ENCODE assay signal across 23 cellular contexts in genomic region chr1:247189981-247190798, GRCh38. TPM values are rescaled to one million over a fixed set of nuclear protein-coding genes. Genes with fewer than 3 reads are reported as not detected.
DNase-seq lines count a peak whose midpoint lies in the region; ATAC-seq, FAIRE-seq and TF ChIP-seq lines count a peak whose summit lies in the region.
"Had no signal": no experiment of that assay in that cellular context is flagged by ENCODE, and none has a peak within 500 bp of the region (broad histone marks: within the 10 kb centered on the region; RNA-seq: fewer than 3 reads in every experiment).

No MANE protein-coding gene starts in this region.

- H3K9me3 ChIP-seq in HepG2 (ENCODE audit: low read length) (peaks cover 44% of the 10 kb centered on the region), right lobe of liver (peaks cover 2 to 47% (median 13%) of the 10 kb centered on the region in 4 donors), PC-3 (ENCODE audit: low read length) (peaks cover 64% of the 10 kb centered on the region), H1 (ENCODE audit: insufficient read depth in 2 of 2, low read depth in 1 of 2, low read length in 1 of 2) (peaks cover 22 to 26% of the 10 kb centered on the region in 2 experiments)

- TF ChIP-seq CTCF in HepG2 (CRISPR knock-in tag; IDR thresholded peaks at IDR 0.05) = no peak
- TF ChIP-seq CTCF in right lobe of liver (IDR thresholded peaks at IDR 0.05) = no peak
- TF ChIP-seq CTCF in PC-3 (conservative IDR thresholded peaks at IDR 0.05; ENCODE audit: low read depth, low read length) = no peak
- no peak for TF ChIP-seq CTCF in H1 (IDR thresholded peaks at IDR 0.05; ENCODE audit: control extremely low read depth in 1 of 3, insufficient read depth in 1 of 3, low read depth in 1 of 3, low read length in 3 of 3)

- intact Hi-C loops in HepG2 (cut with micrococcal nuclease; ENCODE audit: unreplicated experiment) = no loop called here
- intact Hi-C loops in right lobe of liver (cut with DNase I) = no loop called here
- intact Hi-C loops in PC-3 (cut with micrococcal nuclease) = no loop called here

- no peak for DNase-seq in HepG2 (ENCODE audit: low spot score)
- no peak for DNase-seq in right lobe of liver
- DNase-seq in PC-3 = no peak
- DNase-seq in H1 (ENCODE audit: low read depth in 1 of 2, low spot score in 2 of 2) = no peak
- DNase-seq in activated T-cell treated with anti-CD3 and anti-CD28 coated beads, Interleukin-2, amount 50 U/mL, for 48 hours = no peak
- no peak for DNase-seq in Ammon's horn (ENCODE audit: low spot score)
- DNase-seq in NCI-H2227 treated with DMSO at 0.1 percent for 48 hours (lab: John Stamatoyannopoulos, UW) = no peak
- DNase-seq: 8988T; CD8-positive, alpha-beta T cell; DMS79; GM23248; HCEC 1CT; Kasumi-1; NCI-H1092 treated with DMSO at 0.1 percent for 48 hours; NCI-H146; NCI-H2029 treated with DMSO at 0.1 percent for 48 hours; NCI-H2171 treated with DMSO at 0.1 percent for 48 hours; NCI-H446 treated with DMSO at 0.1 percent for 48 hours; RPMI8226; SHP77 treated with DMSO at 0.1 percent for 48 hours; T-helper 1 cell had no signal

- no peak overlapping the region for H3K4me3 ChIP-seq in HepG2 (replicated peaks in 1 of 3; ENCODE audit: insufficient read depth in 1 of 3, low read depth in 2 of 3, low read length in 3 of 3)
- no peak overlapping the region for H3K4me3 ChIP-seq in right lobe of liver
- H3K4me3 ChIP-seq in PC-3 (ENCODE audit: low read length) = no peak overlapping the region; the same call in 1 of the 2 replicates
- H3K4me3 ChIP-seq in H1 (ENCODE audit: extremely low read depth in 1 of 4, insufficient read depth in 2 of 4, low read depth in 3 of 4, low read length in 4 of 4) = no peak overlapping the region
- H3K4me3 ChIP-seq: GM23248 had no signal

- H3K56ac ChIP-seq in H1 (replicated peaks; ENCODE audit: insufficient read length, low read depth, low read length) = no peak overlapping the region

- H3K79me1 ChIP-seq in H1 (ENCODE audit: low read depth, low read length) = no peaks in the 10 kb centered on the region

- H2BK5ac ChIP-seq in H1 (ENCODE audit: low read depth, low read length) = no peak overlapping the region

- FAIRE-seq in HepG2 (lab: Jason Lieb, UNC) (no peak), H1 (lab: Jason Lieb, UNC) (no peak)

- no peak overlapping the region for H2BK15ac ChIP-seq in H1 (ENCODE audit: low read length)

- H3K14ac ChIP-seq in H1 (ENCODE audit: insufficient read length) = no peak overlapping the region

- no peak overlapping the region for H2BK120ac ChIP-seq in H1 (replicated peaks; ENCODE audit: low read depth, low read length)

- H3K9ac ChIP-seq in HepG2 (ENCODE audit: insufficient read depth, low read depth, low read length) (no peak overlapping the region), PC-3 (ENCODE audit: low read length) (no peak overlapping the region), H1 (replicated peaks in 1 of 4; ENCODE audit: extremely low read depth in 1 of 4, low read depth in 3 of 4, low read length in 3 of 4) (no peak overlapping the region)
- H3K9ac ChIP-seq: BLaER1 treated with 17β-estradiol and CSF1 and Interleukin-3, amounts not matched to agents 10 nM and 100 nM; GM23248 had no signal

- H2BK20ac ChIP-seq in H1 (ENCODE audit: low read length) = no peak overlapping the region

- H2BK12ac ChIP-seq in H1 (ENCODE audit: low read depth, low read length) = no peak overlapping the region

- 91% methylated on average over 2 of the region's 2 CpGs for WGBS in HepG2 (ENCODE audit: low lambda C conversion rate)
- WGBS in right lobe of liver (ENCODE audit: insufficient coverage, low coverage, low lambda C conversion rate, missing lambda C conversion rate) = 100% methylated on average over 2 of the region's 2 CpGs
- 74% methylated on average over 2 of the region's 2 CpGs; no CpG with 5 or more reads in 1 of the 2 experiments for WGBS in H1 (ENCODE audit: extremely low coverage in 1 of 2, insufficient coverage in 1 of 2, insufficient read length in 1 of 2, insufficient replicate concordance in 2 of 2, low coverage in 1 of 2, low lambda C conversion rate in 2 of 2, missing lambda C conversion rate in 1 of 2), 2 experiments

- BruUV-seq in HepG2 (replicated peaks; lab: Mats Ljungman, UMichigan) (TSS peak; percentile 80), PC-3 (replicated peaks; lab: Mats Ljungman, UMichigan) (TSS peak; percentile 68)

- in situ Hi-C loops in HepG2 (cut with HindIII; ENCODE audit: extremely low pct_ligation_motif_present, low pct_unique_long_range_greater_than_20kb) = no loop called here

- H2AFZ ChIP-seq in HepG2 (ENCODE audit: low read length) (no peak overlapping the region), PC-3 (ENCODE audit: low read length) (no peak overlapping the region), H1 (ENCODE audit: low read length) (no peak overlapping the region)
- H2AFZ ChIP-seq: GM23248 had no signal

- H2AK5ac ChIP-seq in H1 (ENCODE audit: low read depth, low read length) = no peak overlapping the region

- CTCF ChIA-PET in HepG2 (lab: Yijun Ruan, JAX; ENCODE audit: low intra/inter-chr PET ratio, low total read pairs) (no interaction called here), PC-3 (lab: Charles Lee) (no interaction called here), H1 (lab: Charles Lee; ENCODE audit: partially characterized antibody) (interaction anchor here (1.2 kb wide), 1 partner anchor 44 kb away, joined by 3 read pairs; no protein-coding TSS in a partner anchor)

- ATAC-seq in HepG2 (no peak), right lobe of liver (no peak), PC-3 (no peak), GM21619 (IDR thresholded peaks at IDR 0.05; ENCODE audit: unreplicated experiment) (no peak)
- ATAC-seq: CD8-positive, alpha-beta T cell had no signal

- no peak overlapping the region for H3K23ac ChIP-seq in H1 (ENCODE audit: insufficient read length)

- H3K4me1 ChIP-seq in HepG2 (ENCODE audit: insufficient read depth, low read length) (no peaks in the 10 kb centered on the region), right lobe of liver (no peaks in the 10 kb centered on the region), PC-3 (ENCODE audit: insufficient read depth, low read length) (no peaks in the 10 kb centered on the region), H1 (replicated peaks in 1 of 4; ENCODE audit: control insufficient read depth in 3 of 4, insufficient read depth in 4 of 4, low read length in 3 of 4) (no peaks in the 10 kb centered on the region)
- H3K4me1 ChIP-seq: BLaER1 treated with 17β-estradiol and CSF1 and Interleukin-3, amounts not matched to agents 10 nM and 100 nM had no signal

- peaks cover 1 to 12% of the 10 kb centered on the region in 2 experiments; a peak in 2 of 5 replicates for H3K36me3 ChIP-seq in HepG2 (replicated peaks in 1 of 2; ENCODE audit: control insufficient read depth in 1 of 2, insufficient read depth in 2 of 2, low read length in 2 of 2)
- H3K36me3 ChIP-seq in right lobe of liver = peaks cover 0 to 11% (median 0%) of the 10 kb centered on the region in 4 donors
- peaks cover 80% of the 10 kb centered on the region for H3K36me3 ChIP-seq in PC-3 (ENCODE audit: low read depth, low read length)
- peaks cover 0 to 39% (median 16%) of the 10 kb centered on the region in 4 experiments; a peak in 5 of 8 replicates for H3K36me3 ChIP-seq in H1 (ENCODE audit: control insufficient read depth in 2 of 4, insufficient read depth in 4 of 4, low read length in 3 of 4)

- no peak overlapping the region for H3K4me2 ChIP-seq in HepG2 (ENCODE audit: low read depth, low read length)
- no peak overlapping the region for H3K4me2 ChIP-seq in PC-3 (ENCODE audit: low read length)
- H3K4me2 ChIP-seq in H1 (ENCODE audit: insufficient read depth in 1 of 2, low read depth in 2 of 2, low read length in 2 of 2) = no peak overlapping the region
- H3K4me2 ChIP-seq: BLaER1 treated with 17β-estradiol and CSF1 and Interleukin-3, amounts not matched to agents 10 nM and 100 nM had no signal

- TF ChIP-seq RAD21 in HepG2 (CRISPR knock-in tag; IDR thresholded peaks at IDR 0.05) (no peak), H1 (IDR thresholded peaks at IDR 0.05 in 1 of 2, conservative IDR thresholded peaks at IDR 0.05 in 1 of 2; ENCODE audit: low read depth in 2 of 2, low read length in 2 of 2) (no peak)

- no peaks in the 10 kb centered on the region for H3K27me3 ChIP-seq in HepG2 (ENCODE audit: control insufficient read depth in 1 of 2, insufficient read depth in 2 of 2, low read length in 2 of 2)
- H3K27me3 ChIP-seq in right lobe of liver = no peaks in the 10 kb centered on the region
- H3K27me3 ChIP-seq in PC-3 (ENCODE audit: low read length) = no peaks in the 10 kb centered on the region
- H3K27me3 ChIP-seq in H1 (replicated peaks in 1 of 4; ENCODE audit: control insufficient read depth in 3 of 4, extremely low read depth in 1 of 4, insufficient read depth in 3 of 4, low read length in 3 of 4) = no peaks in the 10 kb centered on the region

- no peak overlapping the region for H4K8ac ChIP-seq in H1 (ENCODE audit: extremely low read depth, insufficient read depth, low read length)

- H3K4ac ChIP-seq in H1 (replicated peaks; ENCODE audit: insufficient read length, low read depth, low read length) = no peak overlapping the region

- no peak overlapping the region for H4K5ac ChIP-seq in H1 (ENCODE audit: insufficient read length, low read depth, low read length)

- POLR2A ChIA-PET in HepG2 (lab: Yijun Ruan, JAX) (no interaction called here), PC-3 (lab: Charles Lee; ENCODE audit: unreplicated experiment) (no interaction called here), H1 (lab: Charles Lee; ENCODE audit: partially characterized antibody) (no interaction called here)

- TF ChIP-seq POLR2A in HepG2 (IDR thresholded peaks at IDR 0.05; ENCODE audit: insufficient read depth in 1 of 2, low read depth in 2 of 2, low read length in 2 of 2) (no peak), right lobe of liver (IDR thresholded peaks at IDR 0.05) (no peak), H1 (IDR thresholded peaks at IDR 0.05; ENCODE audit: control extremely low read depth in 1 of 2, low read depth in 2 of 2, low read length in 2 of 2) (no peak)

- no peak overlapping the region for H3K18ac ChIP-seq in H1 (ENCODE audit: extremely low read depth, low read length)

- TF ChIP-seq EP300 in HepG2 (IDR thresholded peaks at IDR 0.05; ENCODE audit: low read depth in 2 of 2, low read length in 2 of 2) (no peak), HepG2 (CRISPR knock-in tag; IDR thresholded peaks at IDR 0.05; ENCODE audit: borderline replicate concordance) (no peak), H1 (IDR thresholded peaks at IDR 0.05; ENCODE audit: borderline replicate concordance in 1 of 2, low read depth in 2 of 2, low read length in 2 of 2) (no peak)

- no peaks in the 10 kb centered on the region for H3K23me2 ChIP-seq in H1 (ENCODE audit: low read depth, low read length)

- no peaks in the 10 kb centered on the region for H3F3A ChIP-seq in PC-3 (ENCODE audit: low read length, unreplicated experiment)

- H4K20me1 ChIP-seq in HepG2 (ENCODE audit: insufficient read depth, low read length) (no peaks in the 10 kb centered on the region), PC-3 (ENCODE audit: low read length) (no peaks in the 10 kb centered on the region), H1 (replicated peaks in 1 of 2; ENCODE audit: control insufficient read depth in 1 of 2, insufficient read depth in 2 of 2, low read length in 2 of 2) (no peaks in the 10 kb centered on the region)
- H4K20me1 ChIP-seq: BLaER1 treated with 17β-estradiol and CSF1 and Interleukin-3, amounts not matched to agents 10 nM and 100 nM had no signal

- no peaks in the 10 kb centered on the region for H3K9me2 ChIP-seq in PC-3 (replicated peaks; ENCODE audit: low read length)

- no peak overlapping the region for H4K91ac ChIP-seq in H1 (replicated peaks; ENCODE audit: insufficient read length, low read length)

- H3K27ac ChIP-seq in HepG2 (ENCODE audit: extremely low read length, insufficient read depth, low read length) = no peak overlapping the region
- H3K27ac ChIP-seq in right lobe of liver = no peak overlapping the region
- no peak overlapping the region for H3K27ac ChIP-seq in PC-3 (ENCODE audit: low read length)
- no peak overlapping the region for H3K27ac ChIP-seq in H1 (ENCODE audit: low read depth, low read length)
- H3K27ac ChIP-seq: BLaER1 treated with 17β-estradiol and CSF1 and Interleukin-3, amounts not matched to agents 10 nM and 100 nM; GM23248 had no signal

- no peaks in the 10 kb centered on the region for H3K79me2 ChIP-seq in HepG2 (ENCODE audit: insufficient read depth, low read length)
- H3K79me2 ChIP-seq in PC-3 (ENCODE audit: low read length) = no peaks in the 10 kb centered on the region
- no peaks in the 10 kb centered on the region for H3K79me2 ChIP-seq in H1 (ENCODE audit: control insufficient read depth in 1 of 2, insufficient read depth in 2 of 2, low read length in 2 of 2)

RNA-seq across cellular contexts. Expression of gene ZNF124, which starts 18.4 kb away (rescaled TPM):
- total RNA-seq in HepG2 (2016; rRNA removed; fragmentation: Illumina TruSeq; extraction: Trizol) (102 and 134 TPM in 2 replicates), right lobe of liver (10 to 100 TPM in 1 of 6 experiments, 1 to 10 TPM in 5; 5.4 to 13.8 (median 6.6) TPM), PC-3 (2014; rRNA removed) (19.9 and 22.2 TPM in 2 replicates)
- total RNA-seq in HepG2 (2016; cell fraction: cytosol; rRNA removed; fragmentation: Illumina TruSeq; extraction: Trizol; ENCODE audit: low read depth) = 749 and 855 TPM in 2 replicates
- total RNA-seq in HepG2 (2016; cell fraction: insoluble cytoplasmic fraction; rRNA removed; fragmentation: Illumina TruSeq; extraction: Trizol) = 96.3 and 132 TPM in 2 replicates
- total RNA-seq in HepG2 (2016; cell fraction: membrane; rRNA removed; fragmentation: Illumina TruSeq; extraction: Trizol) = 583 and 722 TPM in 2 replicates
- total RNA-seq in HepG2 (2016; cell fraction: nucleus; rRNA removed; fragmentation: Illumina TruSeq; extraction: Trizol) = 58.8 and 62.6 TPM in 2 replicates
- polyA plus RNA-seq in HepG2 (2011; rRNA removed) (6.3 and 9.7 TPM in 2 replicates), H1 (2011; rRNA removed) (3.6 and 4.6 TPM in 2 replicates)
- polyA plus RNA-seq in HepG2 (2011; cell fraction: cytosol; rRNA removed) = 4.1 and 5.0 TPM in 2 replicates
- 7.2 and 7.3 TPM in 2 replicates for polyA plus RNA-seq in HepG2 (2011; cell fraction: nucleus; rRNA removed)
- polyA plus RNA-seq in HepG2 (2012) = 6.6 and 7.3 TPM in 2 replicates
- polyA plus RNA-seq in HepG2 (2016; cell fraction: cytosol; fragmentation: Illumina TruSeq; extraction: Trizol; ENCODE audit: low read depth) = 2.1 and 2.6 TPM in 2 replicates
- polyA plus RNA-seq in HepG2 (2016; cell fraction: insoluble cytoplasmic fraction; fragmentation: Illumina TruSeq; extraction: Trizol; ENCODE audit: low read depth) = 17.0 and 18.3 TPM in 2 replicates
- 3.8 and 4.0 TPM in 2 replicates for polyA plus RNA-seq in HepG2 (2016; cell fraction: membrane; fragmentation: Illumina TruSeq; extraction: Trizol; ENCODE audit: low read depth)
- 24.6 and 31.3 TPM in 2 replicates for polyA plus RNA-seq in HepG2 (2016; cell fraction: nucleus; fragmentation: Illumina TruSeq; extraction: Trizol; ENCODE audit: insufficient read depth, low read depth)
- 41.2 and 57.5 TPM in 2 replicates for polyA minus RNA-seq in HepG2 (2011; rRNA and poly(A)+ RNA removed; ENCODE audit: low replicate concordance)
- 107 and 109 TPM in 2 replicates for polyA minus RNA-seq in HepG2 (2011; cell fraction: cytosol; rRNA and poly(A)+ RNA removed)
- 61.2 and 76.6 TPM in 2 replicates for polyA minus RNA-seq in HepG2 (2011; cell fraction: nucleus; rRNA and poly(A)+ RNA removed)
- total RNA-seq in H1 (2021; fragmentation: NEBNext Ultra II Directional; extraction: Animal tissue kit (Norgen Biotek cat#: 25700)) = 35.6 and 39.9 TPM in 2 replicates
- 7.7 TPM for polyA plus RNA-seq in H1 (2011; cell fraction: cytosol; rRNA removed)
- 6.3 TPM for polyA plus RNA-seq in H1 (2011; cell fraction: nucleus; rRNA removed)
- 6.2 to 11.4 TPM (median 8.8 TPM) in 4 replicates for polyA plus RNA-seq in H1 (2012, experiment 1 of 2)
- 0.97 TPM for polyA plus RNA-seq in H1 (2012, experiment 2 of 2)
- polyA plus RNA-seq in H1 (2013, experiment 1 of 2) = 14.6 TPM
- 13.8 TPM for polyA plus RNA-seq in H1 (2013, experiment 2 of 2)
- polyA minus RNA-seq in H1 (2011; rRNA and poly(A)+ RNA removed) = 40.8 and 66.4 TPM in 2 replicates
- polyA minus RNA-seq in H1 (2011; cell fraction: cytosol; rRNA and poly(A)+ RNA removed) = 16.7 TPM
- 119 TPM for polyA minus RNA-seq in H1 (2011; cell fraction: nucleus; rRNA and poly(A)+ RNA removed)

Comparison
In these comparisons a context has a peak if more than half of its experiments do, and no peak if none do; other contexts are left out.
1. Of the 41 proteins assayed by ChIP-seq in both HepG2 and H1: peak only in HepG2: none; only in H1: ZNF274; in both: none; in neither: 40.